23 cellular contexts compared by ENCODE assay signal in the genomic region with DNA sequence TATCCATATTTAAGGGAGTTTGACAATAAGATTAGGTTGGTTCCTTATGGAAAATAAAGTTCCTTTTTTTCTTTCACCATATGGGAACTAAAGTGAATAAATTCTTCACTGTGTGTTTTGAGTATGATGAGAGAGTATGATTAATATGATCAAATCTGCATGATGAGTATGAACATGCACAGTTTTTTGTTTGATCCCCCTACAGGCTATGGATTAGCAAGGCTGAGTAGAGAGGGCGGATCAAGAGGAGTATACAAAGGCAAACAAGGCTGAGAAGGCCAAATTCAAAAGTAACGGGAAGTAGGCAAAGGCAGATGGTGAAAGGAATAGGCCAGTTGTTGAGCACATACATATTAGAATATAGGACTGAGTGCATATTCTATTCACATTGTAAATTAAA.
DNase-seq lines count a peak whose midpoint lies in the region; ATAC-seq and TF ChIP-seq lines count a peak whose summit lies in the region.
"Had no signal": no experiment of that assay in that cellular context is flagged by ENCODE, and none has a peak within 500 bp of the region (broad histone marks: within the 10 kb centered on the region; RNA-seq: fewer than 3 reads in every experiment).

No MANE protein-coding gene starts in this region.

- ATAC-seq in foreskin keratinocyte, result peak; percentile 79
- ATAC-seq: A549 had no signal

- DNase-seq in NCI-H82 (lab: John Stamatoyannopoulos, UW) (peak; percentile 12), NCI-H82 treated with DMSO at 0.1 percent for 48 hours (lab: John Stamatoyannopoulos, UW; ENCODE audit: unreplicated experiment) (no peak), foreskin keratinocyte (peak in 1 of 2 donors; percentile 65), NCI-H526 (lab: John Stamatoyannopoulos, UW) (no peak), NCI-H1092 treated with DMSO at 0.1 percent for 48 hours (lab: John Stamatoyannopoulos, UW) (no peak), NCI-H69 (lab: John Stamatoyannopoulos, UW) (no peak)
- DNase-seq in activated CD4-positive, alpha-beta T cell treated with anti-CD3 and anti-CD28 coated beads, Interleukin-2, amount 50 U/mL, for 48 hours, result no peak
- DNase-seq: 8988T; ACHN; AML-193; BE2C; Calu3; CD4-positive, alpha-beta memory T cell; COR-L47; DMS53; DMS79 treated with DMSO at 0.1 percent for 48 hours; GF-D8; GOT3; HFFc6 had no signal

- TF ChIP-seq CTCF in VCaP (conservative IDR thresholded peaks at IDR 0.05) (no peak), foreskin keratinocyte (conservative IDR thresholded peaks at IDR 0.05) (peak; percentile 25)

- H3K4me1 ChIP-seq in foreskin keratinocyte, result peaks cover 23% of the 10 kb centered on the region
- H3K4me1 ChIP-seq: A549, BE2C, HAP-1 had no signal

- H3K27ac ChIP-seq in VCaP, result peak overlapping the region; percentile 43
- no peak overlapping the region for H3K27ac ChIP-seq in foreskin keratinocyte
- H3K27ac ChIP-seq: A549; BLaER1 treated with 17β-estradiol and CSF1 and Interleukin-3, amounts not matched to agents 10 nM and 100 nM had no signal

- H3K27me3 ChIP-seq in foreskin keratinocyte, result no peaks in the 10 kb centered on the region
- H3K27me3 ChIP-seq: BE2C; BLaER1 treated with 17β-estradiol and CSF1 and Interleukin-3, amounts not matched to agents 10 nM and 100 nM had no signal
